ENCODE assay signal across 4 cellular contexts in the genomic region with DNA sequence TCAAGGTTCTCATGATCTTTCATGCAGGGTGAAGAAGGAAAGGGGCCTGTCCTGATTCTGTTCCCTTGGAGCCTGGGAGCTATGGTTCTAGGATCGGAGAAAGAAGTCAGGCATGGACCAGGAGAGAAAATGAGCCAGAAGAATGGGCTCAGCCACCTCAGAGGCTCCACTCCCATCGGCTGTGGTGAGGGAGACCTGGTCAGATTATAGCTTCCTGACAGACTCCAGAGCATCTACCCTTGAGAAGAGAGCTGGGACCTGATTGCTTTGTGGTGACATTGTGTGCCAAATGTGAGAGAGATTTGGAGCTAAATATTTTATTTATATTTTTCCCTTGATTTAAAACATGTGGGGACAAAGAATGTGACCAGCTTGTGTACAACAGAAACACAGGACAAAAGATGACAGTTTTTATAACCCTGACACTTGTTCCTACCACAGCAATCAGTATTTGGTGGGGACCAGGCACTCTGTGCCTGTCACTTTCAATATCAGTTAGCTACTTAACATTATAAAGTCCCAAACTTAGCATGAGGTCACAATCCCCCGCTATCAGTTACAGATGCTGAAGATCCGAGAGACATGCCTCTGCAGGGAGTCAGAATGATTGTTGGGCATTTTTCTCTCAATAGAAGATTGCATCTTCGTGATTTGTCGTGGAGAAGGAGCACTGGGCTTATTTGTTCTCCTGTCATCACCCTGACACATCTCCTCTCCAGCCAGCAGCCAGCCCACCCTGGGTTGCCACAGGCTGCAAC.
"Had no signal": no experiment of that assay in that cellular context is flagged by ENCODE, and none has a peak within 500 bp of the region (broad histone marks: within the 10 kb centered on the region; RNA-seq: fewer than 3 reads in every experiment).

No MANE protein-coding gene starts in this region.

- H2AFZ ChIP-seq: GM23338 had no signal

- H3K4me2 ChIP-seq: GM23338 had no signal

- H3K4me3 ChIP-seq: GM23338 had no signal

- DNase-seq: H9, HCEC 1CT, IMR-90 had no signal
